11 cellular contexts compared by ENCODE assay signal in the genomic region with DNA sequence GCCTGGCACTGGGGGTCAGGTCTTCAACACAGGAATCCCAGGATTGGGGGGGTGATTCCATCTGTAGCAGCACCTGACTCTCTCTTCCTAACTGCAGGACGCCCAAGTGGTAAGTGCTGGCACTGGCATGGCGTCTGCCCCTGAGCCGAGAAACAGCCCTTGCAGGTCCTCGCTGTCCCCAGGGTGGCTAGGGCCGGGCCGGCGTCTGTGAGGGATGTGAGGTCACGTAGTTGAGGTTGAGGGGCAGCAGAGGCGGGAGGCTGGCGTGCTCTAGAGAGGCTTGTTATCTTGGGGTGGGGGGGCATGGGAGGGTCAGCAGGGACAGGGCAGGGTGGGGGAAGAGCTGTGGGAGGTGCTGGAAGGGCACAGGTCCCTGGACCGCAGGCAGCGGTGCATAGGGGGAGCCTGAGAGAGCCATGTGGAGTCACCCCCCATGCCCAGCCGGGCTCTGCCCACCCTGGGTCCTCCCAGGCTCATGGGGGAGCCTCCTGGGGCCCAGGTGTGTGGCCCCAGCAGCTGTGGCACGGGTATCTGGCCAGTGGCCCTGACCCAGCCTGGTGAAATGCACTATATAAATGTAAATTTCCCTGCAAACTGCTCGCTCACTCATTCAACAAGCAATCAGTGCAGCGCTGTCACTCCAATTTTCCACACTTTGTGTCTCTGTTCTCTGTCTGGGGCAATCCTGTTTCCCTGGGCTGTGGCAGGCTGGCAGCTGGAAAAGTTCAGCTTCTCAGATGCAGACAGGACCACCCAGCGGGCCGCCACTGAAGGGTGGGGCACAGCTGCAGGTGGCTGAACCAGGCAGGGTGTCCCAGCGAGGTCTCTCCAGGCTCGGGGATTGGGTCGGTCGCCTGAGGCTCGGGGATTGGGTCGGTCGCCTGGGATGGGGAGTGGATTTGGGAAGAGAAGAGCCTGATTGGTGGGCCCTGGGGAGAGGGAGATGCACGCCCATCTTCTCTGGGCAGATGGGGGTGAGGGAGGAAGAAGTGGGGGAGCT.
"Had no signal": no experiment of that assay in that cellular context is flagged by ENCODE, and none has a peak within 500 bp of the region (broad histone marks: within the 10 kb centered on the region; RNA-seq: fewer than 3 reads in every experiment).

No MANE protein-coding gene starts in this region.

- H3K4me1 Mint-ChIP-seq: activated CD4-positive, alpha-beta memory T cell treated with anti-CD3 and anti-CD28 coated beads, Interleukin-2, amount 10 ng/mL, durations not matched to agents 7 days and 5 days; mesothelial cell of epicardium; stimulated activated memory B cell treated with anti-CD40 and anti-IgM and Interleukin-4, amounts not matched to agents 10 μg/mL and 1 μg/mL and 100 μg/mL, for 72 hours had no signal

- H3K36me3 Mint-ChIP-seq: mesothelial cell of epicardium; stimulated activated memory B cell treated with anti-CD40 and anti-IgM and Interleukin-4, amounts not matched to agents 10 μg/mL and 1 μg/mL and 100 μg/mL, for 72 hours had no signal

- DNase-seq: activated CD4-positive, alpha-beta memory T cell treated with anti-CD3 and anti-CD28 coated beads, Interleukin-2, amount 10 ng/mL, durations not matched to agents 7 days and 5 days; activated CD4-positive, alpha-beta T cell treated with anti-CD3 and anti-CD28 coated beads for 4 hours; activated gamma-delta T cell treated with Interleukin-2 at 50 U/mL for 16 hours; stimulated activated CD4-positive, alpha-beta T cell treated with anti-CD3 and anti-CD28 coated beads, Interleukin-2, amount 100 ng/mL, for 48 hours; T1000 had no signal

- H3K36me3 ChIP-seq: tibial artery, uterus had no signal

- ATAC-seq: esophagus mucosa; stimulated activated memory B cell treated with anti-CD40 and anti-IgM and Interleukin-4, amounts not matched to agents 10 μg/mL and 1 μg/mL and 100 μg/mL, for 72 hours had no signal

- H3K27me3 Mint-ChIP-seq: activated CD4-positive, alpha-beta memory T cell treated with anti-CD3 and anti-CD28 coated beads, Interleukin-2, amount 10 ng/mL, durations not matched to agents 7 days and 5 days had no signal

- H3K9me3 ChIP-seq: tibial artery, uterus had no signal

- H3K27ac ChIP-seq: hepatocyte, tibial artery, uterus had no signal

- H3K27ac Mint-ChIP-seq: activated CD4-positive, alpha-beta memory T cell treated with anti-CD3 and anti-CD28 coated beads, Interleukin-2, amount 10 ng/mL, durations not matched to agents 7 days and 5 days; mesothelial cell of epicardium; stimulated activated memory B cell treated with anti-CD40 and anti-IgM and Interleukin-4, amounts not matched to agents 10 μg/mL and 1 μg/mL and 100 μg/mL, for 72 hours had no signal

- H3K4me3 ChIP-seq: hepatocyte, tibial artery, uterus had no signal

- H3K9me3 Mint-ChIP-seq: activated CD4-positive, alpha-beta memory T cell treated with anti-CD3 and anti-CD28 coated beads, Interleukin-2, amount 10 ng/mL, durations not matched to agents 7 days and 5 days; mesothelial cell of epicardium had no signal

- H3K4me1 ChIP-seq: uterus had no signal

- H3K4me3 Mint-ChIP-seq: activated CD4-positive, alpha-beta memory T cell treated with anti-CD3 and anti-CD28 coated beads, Interleukin-2, amount 10 ng/mL, durations not matched to agents 7 days and 5 days; mesothelial cell of epicardium; stimulated activated memory B cell treated with anti-CD40 and anti-IgM and Interleukin-4, amounts not matched to agents 10 μg/mL and 1 μg/mL and 100 μg/mL, for 72 hours had no signal
